Comparison of ENCODE assay signal across 9 cellular contexts in genomic region chr19:18440421-18440877, GRCh38. TPM values are rescaled to one million over a fixed set of nuclear protein-coding genes. Genes with fewer than 3 reads are reported as not detected.
A peak's percentile ranks its signal among the peaks of the same experiment; 100 is the strongest.
DNase-seq lines count a peak whose midpoint lies in the region; ATAC-seq and TF ChIP-seq lines count a peak whose summit lies in the region.
"Had no signal": no experiment of that assay in that cellular context is flagged by ENCODE, and none has a peak within 500 bp of the region (broad histone marks: within the 10 kb centered on the region; RNA-seq: fewer than 3 reads in every experiment).

No MANE protein-coding gene starts in this region.

- no peak overlapping the region for H3K4me3 Mint-ChIP-seq in effector memory CD8-positive, alpha-beta T cell

- H4K20me1 ChIP-seq in PC-9 (ENCODE audit: insufficient read depth): no peaks in the 10 kb centered on the region

- H3K36me3 ChIP-seq in left ventricle myocardium inferior (peaks cover 28% of the 10 kb centered on the region), PC-9 (ENCODE audit: low read depth) (no peaks in the 10 kb centered on the region)

- H3K27ac ChIP-seq in left ventricle myocardium inferior (replicated peaks) (no peak overlapping the region), PC-9 (no peak overlapping the region)
- H3K27ac ChIP-seq: SK-N-MC had no signal

- H3K9me3 Mint-ChIP-seq in effector memory CD8-positive, alpha-beta T cell: peaks cover 7 to 9% of the 10 kb centered on the region in 2 donors

- peaks cover 39% of the 10 kb centered on the region for H3K4me1 ChIP-seq in left ventricle myocardium inferior
- peaks cover 28% of the 10 kb centered on the region for H3K4me1 ChIP-seq in PC-9 (replicated peaks; ENCODE audit: insufficient read depth)

- no peaks in the 10 kb centered on the region for H3K9me3 ChIP-seq in left ventricle myocardium inferior (replicated peaks)
- H3K9me3 ChIP-seq in PC-9 (ENCODE audit: insufficient read depth, low read depth): no peaks in the 10 kb centered on the region

- POLR2A ChIA-PET in PC-9 (lab: Charles Lee; ENCODE audit: unreplicated experiment): no interaction called here

- DNase-seq in left ventricle myocardium inferior (peak; percentile 27), cardiac septum (ENCODE audit: low spot score) (no peak), PC-9 (peak in 1 of 2 experiments; percentile 41), OCI-M2 (lab: John Stamatoyannopoulos, UW; ENCODE audit: unreplicated experiment) (no peak), COLO829 (ENCODE audit: low spot score) (no peak)
- DNase-seq in effector memory CD8-positive, alpha-beta T cell: no peak

- H3K27me3 Mint-ChIP-seq in effector memory CD8-positive, alpha-beta T cell: no peaks in the 10 kb centered on the region

- H3K27me3 ChIP-seq in left ventricle myocardium inferior (ENCODE audit: low read depth) (no peaks in the 10 kb centered on the region), PC-9 (ENCODE audit: insufficient read depth, low read depth) (no peaks in the 10 kb centered on the region)

- H3K4me1 Mint-ChIP-seq in effector memory CD8-positive, alpha-beta T cell (ENCODE audit: low read depth in 2 of 2): peaks cover 27 to 39% of the 10 kb centered on the region in 2 donors

- intact Hi-C loops in left ventricle myocardium inferior (cut with micrococcal nuclease) (no loop called here), cardiac septum (cut with DNase I) (no loop called here), PC-9 (cut with micrococcal nuclease; ENCODE audit: unreplicated experiment) (no loop called here)

- peaks cover 65% of the 10 kb centered on the region for H3F3A ChIP-seq in PC-9 (ENCODE audit: insufficient read depth, low read depth)

- BruUV-seq in PC-9 (replicated peaks; lab: Mats Ljungman, UMichigan): no TSS peak

- no peaks in the 10 kb centered on the region for H3K9me2 ChIP-seq in PC-9 (ENCODE audit: insufficient read depth)

- H3K4me2 ChIP-seq in PC-9: no peak overlapping the region

- peak overlapping the region; percentile 41 to 92 for H3K27ac Mint-ChIP-seq in effector memory CD8-positive, alpha-beta T cell

- TF ChIP-seq CTCF in left ventricle myocardium inferior (IDR thresholded peaks at IDR 0.05; ENCODE audit: borderline replicate concordance) (peak; percentile 43), PC-9 (conservative IDR thresholded peaks at IDR 0.05) (peak; percentile 62)

- CTCF ChIA-PET in PC-9 (lab: Charles Lee): no interaction called here

- H3K4me3 ChIP-seq in left ventricle myocardium inferior (no peak overlapping the region), PC-9 (no peak overlapping the region)
- H3K4me3 ChIP-seq: SK-N-MC had no signal

- ATAC-seq in effector memory CD8-positive, alpha-beta T cell (replicated peaks): peak; percentile 6
- ATAC-seq in GM21737 (IDR thresholded peaks at IDR 0.05; ENCODE audit: unreplicated experiment): no peak
- no peak for ATAC-seq in HG03095 (IDR thresholded peaks at IDR 0.05; ENCODE audit: unreplicated experiment)

- no peak overlapping the region for H2AFZ ChIP-seq in PC-9

- peaks cover 8% of the 10 kb centered on the region; the same call in 1 of the 2 replicates for H3K79me2 ChIP-seq in PC-9 (ENCODE audit: low read depth)

- H3K36me3 Mint-ChIP-seq in effector memory CD8-positive, alpha-beta T cell (ENCODE audit: insufficient read depth): peaks cover 83% of the 10 kb centered on the region

RNA-seq across cellular contexts. Expression of gene ISYNA1, which starts 2.5 kb away (rescaled TPM):
- 24.1 TPM for total RNA-seq in left ventricle myocardium inferior
- total RNA-seq in cardiac septum: 32.9 TPM
- total RNA-seq in PC-9 (2021): 129 and 142 TPM in 2 replicates

RNA-seq across cellular contexts. Expression of gene SSBP4, which starts 21.3 kb away (rescaled TPM):
- total RNA-seq in left ventricle myocardium inferior (30.8 TPM), cardiac septum (47.4 TPM), PC-9 (2021) (56.6 and 65.2 TPM in 2 replicates)

RNA-seq across cellular contexts. Expression of gene LRRC25, which starts 43.0 kb away (rescaled TPM):
- total RNA-seq in left ventricle myocardium inferior: 2.4 TPM
- 2.5 TPM for total RNA-seq in cardiac septum
- not detected in 2 replicates for total RNA-seq in PC-9 (2021)

RNA-seq across cellular contexts. Expression of gene GDF15, which starts 54.5 kb away (rescaled TPM):
- 0.33 TPM for total RNA-seq in left ventricle myocardium inferior
- 4.3 TPM for total RNA-seq in cardiac septum
- total RNA-seq in PC-9 (2021): 15.1 and 17.2 TPM in 2 replicates
